1 cellular context compared by ENCODE assay signal in the genomic region with DNA sequence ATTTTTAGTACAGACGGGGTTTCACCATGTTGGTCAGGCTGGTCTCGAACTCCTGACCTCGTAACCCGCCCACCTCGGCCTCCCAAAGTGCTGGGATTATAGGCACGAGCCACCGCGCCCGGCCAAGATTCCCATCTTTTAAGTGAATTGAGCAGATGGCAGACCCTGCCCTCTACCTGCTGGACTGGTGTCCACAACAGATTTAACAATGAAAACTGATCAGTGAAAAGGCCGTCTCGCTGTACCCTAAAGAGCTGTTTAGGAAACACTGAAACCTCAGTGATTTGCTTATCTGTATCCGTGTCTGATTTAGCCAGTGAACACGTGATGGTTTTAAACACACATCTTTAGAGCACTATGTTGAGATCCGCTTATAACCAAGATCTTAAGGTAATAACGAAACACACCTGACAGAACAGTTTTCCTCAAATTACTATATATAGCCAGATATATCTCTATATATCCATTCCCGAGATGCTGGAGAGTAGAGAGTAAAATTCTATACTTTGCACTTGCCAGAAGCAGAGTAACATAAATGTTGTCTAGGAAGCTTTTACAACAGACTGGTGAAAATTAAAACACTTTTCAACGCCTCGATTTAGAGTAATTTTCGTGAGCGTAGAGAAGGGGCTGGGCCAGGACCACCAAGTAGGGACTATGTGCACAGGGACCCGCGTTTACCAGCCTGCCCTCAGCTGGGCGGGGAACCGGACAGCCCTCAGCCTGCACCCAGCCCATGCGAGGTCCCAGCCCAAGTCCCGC.
A peak's percentile ranks its signal among the peaks of the same experiment; 100 is the strongest.
TF ChIP-seq lines count a peak whose summit lies in the region.

No MANE protein-coding gene starts in this region.

TF ChIP-seq in HepG2, 621 proteins besides CTCF, POLR2A, EP300 and RAD21 (continued from another document):
- TF ChIP-seq, protein P1, sequence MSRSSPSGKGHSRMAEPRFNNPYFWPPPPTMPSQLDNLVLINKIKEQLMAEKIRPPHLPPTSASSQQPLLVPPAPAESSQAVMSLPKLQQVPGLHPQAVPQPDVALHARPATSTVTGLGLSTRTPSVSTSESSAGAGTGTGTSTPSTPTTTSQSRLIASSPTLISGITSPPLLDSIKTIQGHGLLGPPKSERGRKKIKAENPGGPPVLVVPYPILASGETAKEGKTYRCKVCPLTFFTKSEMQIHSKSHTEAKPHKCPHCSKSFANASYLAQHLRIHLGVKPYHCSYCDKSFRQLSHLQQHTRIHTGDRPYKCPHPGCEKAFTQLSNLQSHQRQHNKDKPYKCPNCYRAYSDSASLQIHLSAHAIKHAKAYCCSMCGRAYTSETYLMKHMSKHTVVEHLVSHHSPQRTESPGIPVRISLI (CRISPR knock-in tag; IDR thresholded peaks at IDR 0.05; ENCODE audit: borderline replicate concordance), result no peak
- TF ChIP-seq JUND (CRISPR knock-in tag; IDR thresholded peaks at IDR 0.05), result peak; percentile 52; the same call in 1 of the 2 replicates
- 0 out of 2 replicates have a peak, but pooled peaks have one; percentile 1 for TF ChIP-seq NFYC (CRISPR knock-in tag; IDR thresholded peaks at IDR 0.05)
- TF ChIP-seq ZBTB8A (CRISPR knock-in tag; IDR thresholded peaks at IDR 0.05; ENCODE audit: borderline replicate concordance, low read depth), result no peak
- peak; percentile 26; the same call in 1 of the 2 replicates for TF ChIP-seq NAIF1 (CRISPR knock-in tag; IDR thresholded peaks at IDR 0.05; ENCODE audit: borderline replicate concordance)
- TF ChIP-seq ZNF331 (CRISPR knock-in tag; IDR thresholded peaks at IDR 0.05), result peak; percentile 10; the same call in 1 of the 2 replicates
- peak; percentile 64; the same call in 1 of the 2 replicates for TF ChIP-seq ZNF343 (CRISPR knock-in tag; IDR thresholded peaks at IDR 0.05)
- TF ChIP-seq, protein P2, sequence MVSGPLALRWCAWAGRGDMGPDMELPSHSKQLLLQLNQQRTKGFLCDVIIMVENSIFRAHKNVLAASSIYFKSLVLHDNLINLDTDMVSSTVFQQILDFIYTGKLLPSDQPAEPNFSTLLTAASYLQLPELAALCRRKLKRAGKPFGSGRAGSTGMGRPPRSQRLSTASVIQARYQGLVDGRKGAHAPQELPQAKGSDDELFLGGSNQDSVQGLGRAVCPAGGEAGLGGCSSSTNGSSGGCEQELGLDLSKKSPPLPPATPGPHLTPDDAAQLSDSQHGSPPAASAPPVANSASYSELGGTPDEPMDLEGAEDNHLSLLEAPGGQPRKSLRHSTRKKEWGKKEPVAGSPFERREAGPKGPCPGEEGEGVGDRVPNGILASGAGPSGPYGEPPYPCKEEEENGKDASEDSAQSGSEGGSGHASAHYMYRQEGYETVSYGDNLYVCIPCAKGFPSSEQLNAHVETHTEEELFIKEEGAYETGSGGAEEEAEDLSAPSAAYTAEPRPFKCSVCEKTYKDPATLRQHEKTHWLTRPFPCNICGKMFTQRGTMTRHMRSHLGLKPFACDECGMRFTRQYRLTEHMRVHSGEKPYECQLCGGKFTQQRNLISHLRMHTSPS (CRISPR knock-in tag; IDR thresholded peaks at IDR 0.05; ENCODE audit: low read depth), result no peak
- TF ChIP-seq, protein P3, sequence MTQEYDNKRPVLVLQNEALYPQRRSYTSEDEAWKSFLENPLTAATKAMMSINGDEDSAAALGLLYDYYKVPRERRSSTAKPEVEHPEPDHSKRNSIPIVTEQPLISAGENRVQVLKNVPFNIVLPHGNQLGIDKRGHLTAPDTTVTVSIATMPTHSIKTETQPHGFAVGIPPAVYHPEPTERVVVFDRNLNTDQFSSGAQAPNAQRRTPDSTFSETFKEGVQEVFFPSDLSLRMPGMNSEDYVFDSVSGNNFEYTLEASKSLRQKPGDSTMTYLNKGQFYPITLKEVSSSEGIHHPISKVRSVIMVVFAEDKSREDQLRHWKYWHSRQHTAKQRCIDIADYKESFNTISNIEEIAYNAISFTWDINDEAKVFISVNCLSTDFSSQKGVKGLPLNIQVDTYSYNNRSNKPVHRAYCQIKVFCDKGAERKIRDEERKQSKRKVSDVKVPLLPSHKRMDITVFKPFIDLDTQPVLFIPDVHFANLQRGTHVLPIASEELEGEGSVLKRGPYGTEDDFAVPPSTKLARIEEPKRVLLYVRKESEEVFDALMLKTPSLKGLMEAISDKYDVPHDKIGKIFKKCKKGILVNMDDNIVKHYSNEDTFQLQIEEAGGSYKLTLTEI (CRISPR knock-in tag; conservative IDR thresholded peaks at IDR 0.05), result no peak
- no peak for TF ChIP-seq GABPA (IDR thresholded peaks at IDR 0.05; ENCODE audit: low read depth, low read length)
- 0 out of 2 replicates have a peak, but pooled peaks have one; percentile 29 for TF ChIP-seq GABPA (CRISPR knock-in tag; IDR thresholded peaks at IDR 0.05; ENCODE audit: low read depth)
- TF ChIP-seq ZFP82 (CRISPR knock-in tag; IDR thresholded peaks at IDR 0.05; ENCODE audit: borderline replicate concordance), result 0 out of 2 replicates have a peak, but pooled peaks have one; percentile 12
- TF ChIP-seq CHD4 (IDR thresholded peaks at IDR 0.05; ENCODE audit: borderline replicate concordance, low read length), result peak; percentile 13; the same call in 1 of the 2 replicates
- TF ChIP-seq, protein P4, sequence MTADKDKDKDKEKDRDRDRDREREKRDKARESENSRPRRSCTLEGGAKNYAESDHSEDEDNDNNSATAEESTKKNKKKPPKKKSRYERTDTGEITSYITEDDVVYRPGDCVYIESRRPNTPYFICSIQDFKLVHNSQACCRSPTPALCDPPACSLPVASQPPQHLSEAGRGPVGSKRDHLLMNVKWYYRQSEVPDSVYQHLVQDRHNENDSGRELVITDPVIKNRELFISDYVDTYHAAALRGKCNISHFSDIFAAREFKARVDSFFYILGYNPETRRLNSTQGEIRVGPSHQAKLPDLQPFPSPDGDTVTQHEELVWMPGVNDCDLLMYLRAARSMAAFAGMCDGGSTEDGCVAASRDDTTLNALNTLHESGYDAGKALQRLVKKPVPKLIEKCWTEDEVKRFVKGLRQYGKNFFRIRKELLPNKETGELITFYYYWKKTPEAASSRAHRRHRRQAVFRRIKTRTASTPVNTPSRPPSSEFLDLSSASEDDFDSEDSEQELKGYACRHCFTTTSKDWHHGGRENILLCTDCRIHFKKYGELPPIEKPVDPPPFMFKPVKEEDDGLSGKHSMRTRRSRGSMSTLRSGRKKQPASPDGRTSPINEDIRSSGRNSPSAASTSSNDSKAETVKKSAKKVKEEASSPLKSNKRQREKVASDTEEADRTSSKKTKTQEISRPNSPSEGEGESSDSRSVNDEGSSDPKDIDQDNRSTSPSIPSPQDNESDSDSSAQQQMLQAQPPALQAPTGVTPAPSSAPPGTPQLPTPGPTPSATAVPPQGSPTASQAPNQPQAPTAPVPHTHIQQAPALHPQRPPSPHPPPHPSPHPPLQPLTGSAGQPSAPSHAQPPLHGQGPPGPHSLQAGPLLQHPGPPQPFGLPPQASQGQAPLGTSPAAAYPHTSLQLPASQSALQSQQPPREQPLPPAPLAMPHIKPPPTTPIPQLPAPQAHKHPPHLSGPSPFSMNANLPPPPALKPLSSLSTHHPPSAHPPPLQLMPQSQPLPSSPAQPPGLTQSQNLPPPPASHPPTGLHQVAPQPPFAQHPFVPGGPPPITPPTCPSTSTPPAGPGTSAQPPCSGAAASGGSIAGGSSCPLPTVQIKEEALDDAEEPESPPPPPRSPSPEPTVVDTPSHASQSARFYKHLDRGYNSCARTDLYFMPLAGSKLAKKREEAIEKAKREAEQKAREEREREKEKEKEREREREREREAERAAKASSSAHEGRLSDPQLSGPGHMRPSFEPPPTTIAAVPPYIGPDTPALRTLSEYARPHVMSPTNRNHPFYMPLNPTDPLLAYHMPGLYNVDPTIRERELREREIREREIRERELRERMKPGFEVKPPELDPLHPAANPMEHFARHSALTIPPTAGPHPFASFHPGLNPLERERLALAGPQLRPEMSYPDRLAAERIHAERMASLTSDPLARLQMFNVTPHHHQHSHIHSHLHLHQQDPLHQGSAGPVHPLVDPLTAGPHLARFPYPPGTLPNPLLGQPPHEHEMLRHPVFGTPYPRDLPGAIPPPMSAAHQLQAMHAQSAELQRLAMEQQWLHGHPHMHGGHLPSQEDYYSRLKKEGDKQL (CRISPR knock-in tag; IDR thresholded peaks at IDR 0.05; ENCODE audit: low read depth), result no peak; the same call in 1 of the 2 replicates
- TF ChIP-seq ZNF670 (CRISPR knock-in tag; IDR thresholded peaks at IDR 0.05; ENCODE audit: borderline replicate concordance), result peak; percentile 28; the same call in 1 of the 2 replicates
- TF ChIP-seq ZMYM3 (CRISPR knock-in tag; IDR thresholded peaks at IDR 0.05), result peak; percentile 58; the same call in 1 of the 2 replicates
- TF ChIP-seq, protein P5, sequence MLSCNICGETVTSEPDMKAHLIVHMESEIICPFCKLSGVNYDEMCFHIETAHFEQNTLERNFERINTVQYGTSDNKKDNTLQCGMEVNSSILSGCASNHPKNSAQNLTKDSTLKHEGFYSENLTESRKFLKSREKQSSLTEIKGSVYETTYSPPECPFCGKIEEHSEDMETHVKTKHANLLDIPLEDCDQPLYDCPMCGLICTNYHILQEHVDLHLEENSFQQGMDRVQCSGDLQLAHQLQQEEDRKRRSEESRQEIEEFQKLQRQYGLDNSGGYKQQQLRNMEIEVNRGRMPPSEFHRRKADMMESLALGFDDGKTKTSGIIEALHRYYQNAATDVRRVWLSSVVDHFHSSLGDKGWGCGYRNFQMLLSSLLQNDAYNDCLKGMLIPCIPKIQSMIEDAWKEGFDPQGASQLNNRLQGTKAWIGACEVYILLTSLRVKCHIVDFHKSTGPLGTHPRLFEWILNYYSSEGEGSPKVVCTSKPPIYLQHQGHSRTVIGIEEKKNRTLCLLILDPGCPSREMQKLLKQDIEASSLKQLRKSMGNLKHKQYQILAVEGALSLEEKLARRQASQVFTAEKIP (CRISPR knock-in tag; IDR thresholded peaks at IDR 0.05; ENCODE audit: borderline replicate concordance), result no peak
- TF ChIP-seq, protein P6, sequence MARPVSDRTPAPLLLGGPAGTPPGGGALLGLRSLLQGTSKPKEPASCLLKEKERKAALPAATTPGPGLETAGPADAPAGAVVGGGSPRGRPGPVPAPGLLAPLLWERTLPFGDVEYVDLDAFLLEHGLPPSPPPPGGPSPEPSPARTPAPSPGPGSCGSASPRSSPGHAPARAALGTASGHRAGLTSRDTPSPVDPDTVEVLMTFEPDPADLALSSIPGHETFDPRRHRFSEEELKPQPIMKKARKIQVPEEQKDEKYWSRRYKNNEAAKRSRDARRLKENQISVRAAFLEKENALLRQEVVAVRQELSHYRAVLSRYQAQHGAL (CRISPR knock-in tag; IDR thresholded peaks at IDR 0.05; ENCODE audit: not compliant biosample characterization), result no peak
- TF ChIP-seq FLYWCH1 (CRISPR knock-in tag; IDR thresholded peaks at IDR 0.05), result 0 out of 2 replicates have a peak, but pooled peaks have one; percentile 20
- TF ChIP-seq ESRRA (CRISPR knock-in tag; IDR thresholded peaks at IDR 0.05; ENCODE audit: low read depth), result no peak
